Comparison of ENCODE assay signal across 1 cellular context in the genomic region with DNA sequence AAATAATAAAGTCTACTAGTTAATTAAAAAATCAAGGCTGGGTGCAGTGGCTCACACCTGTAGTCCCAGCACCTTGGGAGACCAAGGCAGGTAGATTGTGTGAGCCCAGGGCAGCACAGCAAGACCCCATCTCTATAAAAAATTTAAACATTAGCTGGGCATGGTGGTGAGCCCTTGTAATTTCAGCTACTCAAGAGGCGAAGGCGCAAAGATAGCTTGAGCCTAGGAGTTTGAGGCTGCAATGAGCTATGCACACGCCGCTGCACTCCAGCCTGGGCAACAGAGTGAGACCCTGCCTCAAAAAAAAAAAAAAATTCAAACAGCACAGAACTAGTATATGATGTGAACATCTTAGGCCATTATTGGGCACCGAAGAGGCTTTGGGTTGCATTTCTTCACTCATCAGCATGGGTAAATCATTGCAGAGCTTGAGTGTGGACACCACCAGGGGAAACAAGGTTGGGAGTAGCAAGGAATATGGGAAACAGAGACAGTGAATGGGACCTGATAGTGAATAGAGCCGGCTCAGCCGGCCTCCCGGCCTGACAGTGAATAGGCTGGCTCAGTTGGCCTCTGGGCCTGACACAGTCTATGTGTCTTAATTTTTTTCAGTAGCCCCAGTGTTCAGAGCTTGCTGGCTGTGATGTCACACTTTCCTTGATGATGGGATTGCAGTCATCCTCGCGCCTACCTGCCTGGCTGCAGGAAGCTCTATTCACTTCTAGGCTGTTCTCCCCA.
TF ChIP-seq lines count a peak whose summit lies in the region.

No MANE protein-coding gene starts in this region.

TF ChIP-seq in HepG2, 621 proteins besides CTCF, POLR2A, EP300 and RAD21:
- TF ChIP-seq ZNF326 (CRISPR knock-in tag; IDR thresholded peaks at IDR 0.05; ENCODE audit: borderline replicate concordance) (no peak), ZNF121 (CRISPR knock-in tag; IDR thresholded peaks at IDR 0.05) (peak; percentile 68; the same call in 1 of the 2 replicates), ELF1 (CRISPR knock-in tag; IDR thresholded peaks at IDR 0.05) (0 out of 2 replicates have a peak, but pooled peaks have one; percentile 12), ZNF713 (CRISPR knock-in tag; IDR thresholded peaks at IDR 0.05) (0 out of 2 replicates have a peak, but pooled peaks have one; percentile 23), ZNF382 (CRISPR knock-in tag; IDR thresholded peaks at IDR 0.05; ENCODE audit: borderline replicate concordance) (no peak)
